In genomic region chr22:40855104-40855959, GRCh38 we compare ENCODE assay signal across 9 cellular contexts. TPM values are rescaled to one million over a fixed set of nuclear protein-coding genes. Genes with fewer than 3 reads are reported as not detected.
DNase-seq lines count a peak whose midpoint lies in the region; ATAC-seq and TF ChIP-seq lines count a peak whose summit lies in the region.
"Had no signal": no experiment of that assay in that cellular context is flagged by ENCODE, and none has a peak within 500 bp of the region (broad histone marks: within the 10 kb centered on the region; RNA-seq: fewer than 3 reads in every experiment).

No MANE protein-coding gene starts in this region.

- ATAC-seq in naive B cell (ENCODE audit: low read depth in 2 of 2): no peak
- ATAC-seq in GM19324 (IDR thresholded peaks at IDR 0.05; ENCODE audit: low FRiP score, unreplicated experiment): no peak
- ATAC-seq in sciatic nerve: no peak

- H3K27me3 Mint-ChIP-seq in T-helper 1 cell treated with Interleukin-12 subunit alpha and Interleukin-12 subunit beta and Interleukin-4 antibody, amounts not matched to agents 30 μg/mL and 1 μg/mL, for 36 hours (ENCODE audit: low read depth): no peaks in the 10 kb centered on the region
- H3K27me3 Mint-ChIP-seq in naive B cell: no peaks in the 10 kb centered on the region

- H3K4me3 Mint-ChIP-seq in T-helper 1 cell treated with Interleukin-12 subunit alpha and Interleukin-12 subunit beta and Interleukin-4 antibody, amounts not matched to agents 30 μg/mL and 1 μg/mL, for 36 hours: peak overlapping the region; percentile 95
- peak overlapping the region; percentile 66 to 100 (median 96) for H3K4me3 Mint-ChIP-seq in naive B cell

- H3K27ac Mint-ChIP-seq in T-helper 1 cell treated with Interleukin-12 subunit alpha and Interleukin-12 subunit beta and Interleukin-4 antibody, amounts not matched to agents 30 μg/mL and 1 μg/mL, for 36 hours: peak overlapping the region; percentile 100
- H3K27ac Mint-ChIP-seq in naive B cell: peak overlapping the region in 5 of 6 donors; percentile 97 to 100 (median 100)

- H3K36me3 Mint-ChIP-seq in T-helper 1 cell treated with Interleukin-12 subunit alpha and Interleukin-12 subunit beta and Interleukin-4 antibody, amounts not matched to agents 30 μg/mL and 1 μg/mL, for 36 hours (ENCODE audit: low read depth): peaks cover 6% of the 10 kb centered on the region
- H3K36me3 Mint-ChIP-seq in naive B cell: no peaks in the 10 kb centered on the region

- H3K27me3 ChIP-seq in dorsolateral prefrontal cortex: no peaks in the 10 kb centered on the region

- peak overlapping the region in 57 of 59 donors; percentile 22 to 100 (median 100) for H3K27ac ChIP-seq in dorsolateral prefrontal cortex

- peak overlapping the region; percentile 70 to 100 (median 94) for H3K4me3 ChIP-seq in dorsolateral prefrontal cortex

- intact Hi-C loops in dorsolateral prefrontal cortex (cut with DNase I): loop anchor here in 1 of 2 donors (5.0 kb wide), 2 partner anchors 38 to 203 kb away; partner anchors contain the start of gene SLC25A17
- intact Hi-C loops in sciatic nerve (cut with DNase I): no loop called here

- H3K4me1 Mint-ChIP-seq in T-helper 1 cell treated with Interleukin-12 subunit alpha and Interleukin-12 subunit beta and Interleukin-4 antibody, amounts not matched to agents 30 μg/mL and 1 μg/mL, for 36 hours (ENCODE audit: low read depth): peaks cover 44% of the 10 kb centered on the region
- peaks cover 18 to 47% (median 26%) of the 10 kb centered on the region in 3 donors for H3K4me1 Mint-ChIP-seq in naive B cell

- DNase-seq in T-helper 1 cell: no peak
- DNase-seq in RKO (ENCODE audit: low spot score): peak; percentile 76
- no peak for DNase-seq in dorsolateral prefrontal cortex
- no peak for DNase-seq in naive B cell
- no peak for DNase-seq in sciatic nerve (ENCODE audit: low spot score)
- DNase-seq in kidney tubule cell (ENCODE audit: low spot score): no peak

- TF ChIP-seq CTCF in dorsolateral prefrontal cortex (IDR thresholded peaks at IDR 0.05 in 54 of 56, conservative IDR thresholded peaks at IDR 0.05 in 2 of 56; ENCODE audit: low read depth in 1 of 56, partially characterized antibody in 56 of 56): no peak

- no peaks in the 10 kb centered on the region for H3K9me3 Mint-ChIP-seq in T-helper 1 cell treated with Interleukin-12 subunit alpha and Interleukin-12 subunit beta and Interleukin-4 antibody, amounts not matched to agents 30 μg/mL and 1 μg/mL, for 36 hours
- H3K9me3 Mint-ChIP-seq in naive B cell: no peaks in the 10 kb centered on the region

RNA-seq across cellular contexts. Expression of gene ST13, which starts 1.1 kb away (rescaled TPM):
- total RNA-seq in dorsolateral prefrontal cortex (100 to 1,000 TPM; 157 to 321 (median 196) TPM), sciatic nerve (238 TPM)
- 100 to 1,000 TPM; 123 to 204 (median 170) TPM for polyA plus RNA-seq in naive B cell (ENCODE audit: low read depth in 6 of 6)

RNA-seq across cellular contexts. Expression of gene XPNPEP3, which starts 1.6 kb away (rescaled TPM):
- total RNA-seq in dorsolateral prefrontal cortex (10 to 100 TPM; 13.7 to 36.2 (median 20.5) TPM), sciatic nerve (19.2 TPM)
- polyA plus RNA-seq in naive B cell (ENCODE audit: low read depth in 6 of 6): 10 to 100 TPM in 2 of 6 donors, 1 to 10 TPM in 4; 2.5 to 14.9 (median 7.8) TPM

RNA-seq across cellular contexts. Expression of gene DNAJB7, which starts 6.6 kb away (rescaled TPM):
- not detected for total RNA-seq in dorsolateral prefrontal cortex
- polyA plus RNA-seq in naive B cell (ENCODE audit: low read depth in 6 of 6): under 1 TPM in 2 of 6 donors, not detected in 4; 0.16 to 0.20 TPM
- total RNA-seq in sciatic nerve: not detected
- total RNA-seq: dermis microvascular lymphatic vessel endothelial cell had no signal

RNA-seq across cellular contexts. Expression of gene SLC25A17, which starts 36.2 kb away (rescaled TPM):
- 10 to 100 TPM; 11.1 to 26.6 (median 17.2) TPM for total RNA-seq in dorsolateral prefrontal cortex
- 10 to 100 TPM; 15.8 to 41.7 (median 25.4) TPM for polyA plus RNA-seq in naive B cell (ENCODE audit: low read depth in 6 of 6)
- total RNA-seq in sciatic nerve: 19.6 TPM
